8 cellular contexts compared by ENCODE assay signal in genomic region chr17:39769974-39770587, GRCh38. TPM values are rescaled to one million over a fixed set of nuclear protein-coding genes. Genes with fewer than 3 reads are reported as not detected.
DNase-seq lines count a peak whose midpoint lies in the region; ATAC-seq and TF ChIP-seq lines count a peak whose summit lies in the region.

No MANE protein-coding gene starts in this region.

- no peak for TF ChIP-seq POLR2A in adrenal gland (IDR thresholded peaks at IDR 0.05)

- no peaks in the 10 kb centered on the region for H3K36me3 ChIP-seq in adrenal gland (replicated peaks in 1 of 2)

- no peaks in the 10 kb centered on the region for H3K9me3 ChIP-seq in adrenal gland (replicated peaks in 1 of 3)

- no peak overlapping the region for H3K27ac ChIP-seq in adrenal gland

- WGBS in adrenal gland, 4 donors = 66 to 83% (median 79%) methylated on average over 8 of the region's 8 CpGs

- no peak for TF ChIP-seq CTCF in adrenal gland (IDR thresholded peaks at IDR 0.05)

- ATAC-seq in GM18867 (IDR thresholded peaks at IDR 0.05; ENCODE audit: unreplicated experiment) (peak; percentile 48), HG03025 (IDR thresholded peaks at IDR 0.05; ENCODE audit: low FRiP score, unreplicated experiment) (peak; percentile 44)

- H3K27me3 ChIP-seq in adrenal gland = peaks cover 6% of the 10 kb centered on the region

- H3K4me1 ChIP-seq in adrenal gland (replicated peaks in 1 of 2) = no peaks in the 10 kb centered on the region

- intact Hi-C loops in adrenal gland (cut with DNase I) = no loop called here

- DNase-seq in NCI-H526 (lab: John Stamatoyannopoulos, UW) (peak; percentile 68 to 77), midbrain (lab: John Stamatoyannopoulos, UW) (no peak), adrenal gland (no peak), NOMO-1 treated with dmso at 0.1 percent for 144 hours (lab: John Stamatoyannopoulos, UW; ENCODE audit: unreplicated experiment) (no peak)
- DNase-seq in activated effector memory CD4-positive, alpha-beta T cell treated with anti-CD3 and anti-CD28 coated beads, Interleukin-2, amount 50 U/mL, for 16 hours = peak; percentile 84
- peak; percentile 82 for DNase-seq in stimulated activated CD4-positive, alpha-beta T cell treated with anti-CD3 and anti-CD28 coated beads, Interleukin-1b, Interleukin-23, amount 100 ng/mL, for 48 hours

- no peak overlapping the region for H3K4me3 ChIP-seq in adrenal gland

RNA-seq across cellular contexts. Expression of gene GRB7, which starts 32.3 kb away (rescaled TPM):
- total RNA-seq in adrenal gland = 1 to 10 TPM in 1 of 8 donors, under 1 TPM in 3, not detected in 4; 0.11 to 1.2 (median 0.33) TPM
- under 1 TPM in 2 of 3 donors, not detected in 1; 0.17 to 0.56 TPM for polyA plus RNA-seq in adrenal gland

RNA-seq across cellular contexts. Expression of gene MIEN1, which starts 39.7 kb away (rescaled TPM):
- total RNA-seq in adrenal gland = 100 to 1,000 TPM in 1 of 8 donors, 10 to 100 TPM in 7; 41.9 to 210 (median 46.7) TPM
- 100 to 1,000 TPM in 2 of 3 donors, 10 to 100 TPM in 1; 79.9 to 130 (median 108) TPM for polyA plus RNA-seq in adrenal gland

Comparison
In these comparisons a context has a peak if more than half of its experiments do, and no peak if none do; other contexts are left out.
1. DNase-seq: peak in NCI-H526 (2 of 2), activated effector memory CD4-positive, alpha-beta T cell treated with anti-CD3 and anti-CD28 coated beads, Interleukin-2, amount 50 U/mL, for 16 hours (single experiment) and stimulated activated CD4-positive, alpha-beta T cell treated with anti-CD3 and anti-CD28 coated beads, Interleukin-1b, Interleukin-23, amount 100 ng/mL, for 48 hours (single experiment); none in midbrain (single experiment), adrenal gland (0 of 7) and NOMO-1 treated with dmso at 0.1 percent for 144 hours (single experiment).